In genomic region chr20:37337208-37337955, GRCh38 we compare ENCODE assay signal across 1 cellular context.
TF ChIP-seq lines count a peak whose summit lies in the region.

No MANE protein-coding gene starts in this region.

TF ChIP-seq in H1, 55 proteins besides CTCF, POLR2A, EP300 and RAD21:
- no peak for TF ChIP-seq CBX8 (IDR thresholded peaks at IDR 0.05; ENCODE audit: borderline replicate concordance, low read depth, low read length)
- TF ChIP-seq YY1 (IDR thresholded peaks at IDR 0.05; ENCODE audit: low read depth, low read length), result no peak
- TF ChIP-seq GTF2F1 (IDR thresholded peaks at IDR 0.05; ENCODE audit: borderline replicate concordance, low read depth, low read length), result no peak
- TF ChIP-seq USF2 (IDR thresholded peaks at IDR 0.05; ENCODE audit: low read length), result no peak
- no peak for TF ChIP-seq ATF2 (IDR thresholded peaks at IDR 0.05; ENCODE audit: low read length)
- no peak for TF ChIP-seq POU5F1 (IDR thresholded peaks at IDR 0.05; ENCODE audit: low read depth, low read length)
- TF ChIP-seq CHD7 (IDR thresholded peaks at IDR 0.05; ENCODE audit: insufficient replicate concordance, low read length), result no peak
- no peak for TF ChIP-seq PHF8 (conservative IDR thresholded peaks at IDR 0.05; ENCODE audit: low read depth, low read length)
- no peak for TF ChIP-seq GABPA (IDR thresholded peaks at IDR 0.05; ENCODE audit: borderline replicate concordance, insufficient read depth, low read length)
- TF ChIP-seq KDM1A (IDR thresholded peaks at IDR 0.05; ENCODE audit: borderline replicate concordance, low read length), result no peak
- no peak for TF ChIP-seq RFX5 (IDR thresholded peaks at IDR 0.05; ENCODE audit: borderline replicate concordance, low read depth, low read length)
- no peak for TF ChIP-seq JUND (IDR thresholded peaks at IDR 0.05; ENCODE audit: low read length)
- no peak for TF ChIP-seq EZH2 (IDR thresholded peaks at IDR 0.05; ENCODE audit: low read depth, low read length, severe bottlenecking)
- no peak for TF ChIP-seq TAF7 (optimal IDR thresholded peaks at IDR 0.05; ENCODE audit: borderline replicate concordance, low read depth, low read length)
- no peak for TF ChIP-seq JUN (IDR thresholded peaks at IDR 0.05; ENCODE audit: low read depth, low read length)
- TF ChIP-seq TEAD4 (IDR thresholded peaks at IDR 0.05; ENCODE audit: low read depth, low read length), result no peak
- no peak for TF ChIP-seq CHD2 (IDR thresholded peaks at IDR 0.05; ENCODE audit: low read length)
- no peak for TF ChIP-seq TCF12 (IDR thresholded peaks at IDR 0.05; ENCODE audit: low read depth, low read length)
- TF ChIP-seq CREB1 (IDR thresholded peaks at IDR 0.05), result no peak
